In genomic region chr2:10520926-10521325, GRCh38 we compare ENCODE assay signal across 25 cellular contexts.
"Had no signal": no experiment of that assay in that cellular context is flagged by ENCODE, and none has a peak within 500 bp of the region (broad histone marks: within the 10 kb centered on the region; RNA-seq: fewer than 3 reads in every experiment).

No MANE protein-coding gene starts in this region.

- H3K36me3 ChIP-seq: heart right ventricle, left lung, lower lobe of right lung, neutrophil, pancreas, prostate gland, spleen, suprapubic skin, thoracic aorta, tibial artery, upper lobe of right lung had no signal

- H2AFZ ChIP-seq: hepatocyte had no signal

- H3K27ac ChIP-seq: heart right ventricle, hepatocyte, left lung, lower lobe of right lung, neutrophil, pancreas, prostate gland, spleen, suprapubic skin, thoracic aorta, tibial artery, upper lobe of right lung had no signal

- H3K4me2 ChIP-seq: hepatocyte had no signal

- H3K79me2 ChIP-seq: hepatocyte had no signal

- DNase-seq: heart right ventricle; left colon; left lung; lower lobe of right lung; mammary epithelial cell; mesenchymal stem cell; midbrain; mucosa of descending colon; naive thymus-derived CD4-positive, alpha-beta T cell; occipital lobe; pancreas; retina; right cardiac atrium; small intestine; spleen; stimulated activated CD4-positive, alpha-beta T cell treated with anti-CD3 and anti-CD28 coated beads, Interleukin-4, amount 100 ng/mL, for 24 hours; stimulated activated naive CD4-positive, alpha-beta T cell; tibial artery; trophoblast cell; upper lobe of right lung had no signal

- H3K4me1 ChIP-seq: heart right ventricle, left lung, lower lobe of right lung, pancreas, prostate gland, spleen, suprapubic skin, tibial artery, upper lobe of right lung had no signal

- H3K4me3 ChIP-seq: heart right ventricle, hepatocyte, left lung, lower lobe of right lung, mucosa of descending colon, pancreas, prostate gland, spleen, suprapubic skin, thoracic aorta, tibial artery, upper lobe of right lung had no signal

- H3K9me3 ChIP-seq: neutrophil, pancreas, prostate gland had no signal

- H3K27me3 ChIP-seq: hepatocyte, left lung, neutrophil, pancreas, suprapubic skin, upper lobe of right lung had no signal
